ENCODE assay signal across 11 cellular contexts in the genomic region with DNA sequence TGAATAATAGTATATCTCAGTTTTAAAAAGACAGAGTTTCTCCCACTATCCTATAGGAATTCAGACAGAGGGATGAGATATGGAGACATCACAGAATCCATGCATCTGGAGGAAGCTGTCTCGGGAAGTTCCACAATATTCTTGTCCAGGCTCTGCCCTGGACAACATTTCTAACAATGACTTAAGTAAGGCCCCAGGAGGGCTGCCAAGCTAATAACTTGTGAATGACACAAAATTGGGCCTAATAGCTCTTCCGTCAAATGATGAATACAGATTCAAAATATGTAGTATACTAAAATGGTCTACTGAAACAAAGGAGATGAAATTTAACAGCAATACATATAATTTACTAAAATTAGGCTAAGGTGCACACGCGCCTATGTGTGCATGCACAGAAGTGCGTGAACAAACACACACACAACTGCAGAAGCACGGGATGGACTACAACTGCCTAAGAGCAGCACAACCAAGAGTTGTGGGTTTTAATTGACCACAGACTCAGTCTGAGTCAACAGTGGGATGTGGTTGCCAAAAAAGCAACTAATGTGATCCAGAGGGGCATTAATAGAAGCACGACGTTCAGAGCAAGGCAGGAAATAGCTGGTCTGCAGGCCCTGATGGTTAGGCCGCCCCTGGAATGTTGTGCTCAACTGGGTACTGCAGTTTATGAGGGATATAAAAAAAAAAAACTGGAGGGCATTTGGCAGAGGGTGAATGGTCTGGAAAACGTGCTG. TPM values are rescaled to one million over a fixed set of nuclear protein-coding genes. Genes with fewer than 3 reads are reported as not detected.
A peak's percentile ranks its signal among the peaks of the same experiment; 100 is the strongest.
DNase-seq lines count a peak whose midpoint lies in the region; ATAC-seq and TF ChIP-seq lines count a peak whose summit lies in the region.
"Had no signal": no experiment of that assay in that cellular context is flagged by ENCODE, and none has a peak within 500 bp of the region (broad histone marks: within the 10 kb centered on the region; RNA-seq: fewer than 3 reads in every experiment).

No MANE protein-coding gene starts in this region.

- intact Hi-C loops in natural killer cell (cut with micrococcal nuclease) = no loop called here

- H3K27ac Mint-ChIP-seq in activated naive CD8-positive, alpha-beta T cell treated with anti-CD3 and anti-CD28 coated beads for 36 hours = no peak overlapping the region
- peak overlapping the region in 1 of 2 donors; percentile 58 for H3K27ac Mint-ChIP-seq in natural killer cell
- H3K27ac Mint-ChIP-seq in progenitor cell of endocrine pancreas = no peak overlapping the region

- H3K4me3 Mint-ChIP-seq in activated naive CD8-positive, alpha-beta T cell treated with anti-CD3 and anti-CD28 coated beads for 36 hours = no peak overlapping the region
- H3K4me3 Mint-ChIP-seq in natural killer cell = no peak overlapping the region
- H3K4me3 Mint-ChIP-seq in progenitor cell of endocrine pancreas (ENCODE audit: low read depth) = no peak overlapping the region

- DNase-seq in DMS153 (lab: John Stamatoyannopoulos, UW) (peak; percentile 84), M059J (ENCODE audit: low read depth) (peak; percentile 97), natural killer cell (no peak), middle frontal gyrus (ENCODE audit: extremely low spot score, low spot score) (no peak), progenitor cell of endocrine pancreas (ENCODE audit: low spot score, unreplicated experiment) (no peak)
- DNase-seq in activated naive CD8-positive, alpha-beta T cell treated with anti-CD3 and anti-CD28 coated beads for 36 hours = peak; percentile 8
- DNase-seq in stimulated activated CD4-positive, alpha-beta T cell treated with anti-CD3 and anti-CD28 coated beads, Interleukin-2, amount 100 ng/mL, for 48 hours = no peak
- DNase-seq: amygdala, NCI-H2171, occipital lobe had no signal

- no peaks in the 10 kb centered on the region for H3K36me3 Mint-ChIP-seq in activated naive CD8-positive, alpha-beta T cell treated with anti-CD3 and anti-CD28 coated beads for 36 hours
- H3K36me3 Mint-ChIP-seq in natural killer cell (no peaks in the 10 kb centered on the region), progenitor cell of endocrine pancreas (ENCODE audit: insufficient read depth) (no peaks in the 10 kb centered on the region)

- ATAC-seq in natural killer cell (peak in 2 of 3 donors; percentile 32 to 64), HG02678 (IDR thresholded peaks at IDR 0.05; ENCODE audit: unreplicated experiment) (no peak)

- TF ChIP-seq CTCF in natural killer cell (IDR thresholded peaks at IDR 0.05) = no peak
- TF ChIP-seq CTCF in progenitor cell of endocrine pancreas (IDR thresholded peaks at IDR 0.05; ENCODE audit: unreplicated experiment) = no peak

- H3K4me1 Mint-ChIP-seq in activated naive CD8-positive, alpha-beta T cell treated with anti-CD3 and anti-CD28 coated beads for 36 hours = peaks cover 2% of the 10 kb centered on the region
- H3K4me1 Mint-ChIP-seq in natural killer cell (peaks cover 7 to 13% of the 10 kb centered on the region in 2 donors), progenitor cell of endocrine pancreas (ENCODE audit: low read depth) (no peaks in the 10 kb centered on the region)

- H3K9me3 Mint-ChIP-seq in activated naive CD8-positive, alpha-beta T cell treated with anti-CD3 and anti-CD28 coated beads for 36 hours = no peaks in the 10 kb centered on the region
- H3K9me3 Mint-ChIP-seq in natural killer cell (peaks cover 0 to 4% of the 10 kb centered on the region in 2 donors), progenitor cell of endocrine pancreas (ENCODE audit: low read depth) (peaks cover 3% of the 10 kb centered on the region)

- H3K27me3 Mint-ChIP-seq in activated naive CD8-positive, alpha-beta T cell treated with anti-CD3 and anti-CD28 coated beads for 36 hours = peaks cover 8% of the 10 kb centered on the region
- H3K27me3 Mint-ChIP-seq in natural killer cell (ENCODE audit: low read depth in 2 of 2) = peaks cover 10 to 24% of the 10 kb centered on the region in 2 donors
- H3K27me3 Mint-ChIP-seq in progenitor cell of endocrine pancreas = no peaks in the 10 kb centered on the region

RNA-seq across cellular contexts. Expression of a gene that starts 26.3 kb away (rescaled TPM):
- not detected in 2 replicates for total RNA-seq in M059J (2014; rRNA removed; shearing (Covaris generic))
- total RNA-seq in activated naive CD8-positive, alpha-beta T cell treated with anti-CD3 and anti-CD28 coated beads for 36 hours = not detected
- total RNA-seq in natural killer cell = not detected
- not detected in 2 replicates for total RNA-seq in progenitor cell of endocrine pancreas

Comparison
In these comparisons a context has a peak if more than half of its experiments do, and no peak if none do; other contexts are left out.
1. DNase-seq: peak in DMS153 (single experiment), M059J (single experiment) and activated naive CD8-positive, alpha-beta T cell treated with anti-CD3 and anti-CD28 coated beads for 36 hours (single experiment); none in natural killer cell (single experiment), middle frontal gyrus (single experiment), progenitor cell of endocrine pancreas (single experiment) and stimulated activated CD4-positive, alpha-beta T cell treated with anti-CD3 and anti-CD28 coated beads, Interleukin-2, amount 100 ng/mL, for 48 hours (0 of 2).